ENCODE assay signal across 9 cellular contexts in genomic region chr10:113093188-113094113, GRCh38.
DNase-seq lines count a peak whose midpoint lies in the region; ATAC-seq, FAIRE-seq and TF ChIP-seq lines count a peak whose summit lies in the region.
"Had no signal": no experiment of that assay in that cellular context is flagged by ENCODE, and none has a peak within 500 bp of the region (broad histone marks: within the 10 kb centered on the region; RNA-seq: fewer than 3 reads in every experiment).

No MANE protein-coding gene starts in this region.

- intact Hi-C loops in activated naive CD4-positive, alpha-beta T cell treated with anti-CD3 and anti-CD28 coated beads for 36 hours (cut with micrococcal nuclease): loop anchor here (1.0 to 5.0 kb wide), 4 partner anchors 107 to 561 kb away; no protein-coding TSS in a partner anchor

- H3K9me3 Mint-ChIP-seq in activated naive CD4-positive, alpha-beta T cell treated with anti-CD3 and anti-CD28 coated beads for 36 hours: peaks cover 3% of the 10 kb centered on the region
- H3K9me3 Mint-ChIP-seq in activated CD4-positive, alpha-beta T cell treated with anti-CD3 and anti-CD28 coated beads, Interleukin-2, amount 10 ng/mL, durations not matched to agents 7 days and 5 days: peaks cover 7% of the 10 kb centered on the region

- H3K27ac Mint-ChIP-seq in activated naive CD4-positive, alpha-beta T cell treated with anti-CD3 and anti-CD28 coated beads for 36 hours: peak overlapping the region; percentile 4
- no peak overlapping the region for H3K27ac Mint-ChIP-seq in activated CD4-positive, alpha-beta T cell treated with anti-CD3 and anti-CD28 coated beads, Interleukin-2, amount 10 ng/mL, durations not matched to agents 7 days and 5 days

- no peak for ATAC-seq in HG02870 (IDR thresholded peaks at IDR 0.05; ENCODE audit: unreplicated experiment)
- no peak for ATAC-seq in GM18873 (IDR thresholded peaks at IDR 0.05; ENCODE audit: low FRiP score, unreplicated experiment)

- no peak for FAIRE-seq in urothelium cell line (lab: Jason Lieb, UNC)

- peaks cover 0 to 2% of the 10 kb centered on the region in 2 donors for H3K36me3 ChIP-seq in esophagus (ENCODE audit: control insufficient read depth in 2 of 2, insufficient read depth in 2 of 2, low read length in 1 of 2)

- no peak for TF ChIP-seq POLR2A in NB4 (IDR thresholded peaks at IDR 0.05; ENCODE audit: extremely low read depth, insufficient read length)

- peak overlapping the region; percentile 16 to 64 for H3K27ac ChIP-seq in esophagus (ENCODE audit: low read depth in 2 of 2, low read length in 1 of 2)

- peaks cover 2% of the 10 kb centered on the region for H3K36me3 Mint-ChIP-seq in activated naive CD4-positive, alpha-beta T cell treated with anti-CD3 and anti-CD28 coated beads for 36 hours (ENCODE audit: low read depth)
- H3K36me3 Mint-ChIP-seq in activated CD4-positive, alpha-beta T cell treated with anti-CD3 and anti-CD28 coated beads, Interleukin-2, amount 10 ng/mL, durations not matched to agents 7 days and 5 days (ENCODE audit: low read depth): no peaks in the 10 kb centered on the region

- DNase-seq in activated naive CD4-positive, alpha-beta T cell treated with anti-CD3 and anti-CD28 coated beads for 36 hours: no peak
- DNase-seq in activated naive CD4-positive, alpha-beta T cell (lab: John Stamatoyannopoulos, UW): no peak
- peak; percentile 36 for DNase-seq in NB4 (ENCODE audit: low read depth)
- DNase-seq in urothelium cell line (ENCODE audit: low spot score): peak; percentile 57
- DNase-seq in activated CD4-positive, alpha-beta T cell treated with anti-CD3 and anti-CD28 coated beads, Interleukin-2, amount 10 ng/mL, durations not matched to agents 7 days and 5 days: no peak
- DNase-seq: T-cell had no signal

- H3K4me3 Mint-ChIP-seq in activated naive CD4-positive, alpha-beta T cell treated with anti-CD3 and anti-CD28 coated beads for 36 hours: no peak overlapping the region
- H3K4me3 Mint-ChIP-seq in activated CD4-positive, alpha-beta T cell treated with anti-CD3 and anti-CD28 coated beads, Interleukin-2, amount 10 ng/mL, durations not matched to agents 7 days and 5 days: no peak overlapping the region

- WGBS in esophagus, 2 donors: 60 to 63% methylated on average over 10 of the region's 10 CpGs

- H3K4me1 Mint-ChIP-seq in activated naive CD4-positive, alpha-beta T cell treated with anti-CD3 and anti-CD28 coated beads for 36 hours (ENCODE audit: low read depth): peaks cover 23% of the 10 kb centered on the region
- peaks cover 14% of the 10 kb centered on the region for H3K4me1 Mint-ChIP-seq in activated CD4-positive, alpha-beta T cell treated with anti-CD3 and anti-CD28 coated beads, Interleukin-2, amount 10 ng/mL, durations not matched to agents 7 days and 5 days

- no peaks in the 10 kb centered on the region for H3K27me3 Mint-ChIP-seq in activated naive CD4-positive, alpha-beta T cell treated with anti-CD3 and anti-CD28 coated beads for 36 hours (ENCODE audit: low read depth)
- peaks cover 6% of the 10 kb centered on the region for H3K27me3 Mint-ChIP-seq in activated CD4-positive, alpha-beta T cell treated with anti-CD3 and anti-CD28 coated beads, Interleukin-2, amount 10 ng/mL, durations not matched to agents 7 days and 5 days
- H3K27me3 Mint-ChIP-seq: T-cell had no signal

- H3K4me3 ChIP-seq in NB4 (ENCODE audit: low read depth, low read length) (peak overlapping the region; percentile 10), esophagus (ENCODE audit: low read depth in 1 of 2, low read length in 2 of 2) (no peak overlapping the region)

- no peak for TF ChIP-seq CTCF in NB4 (IDR thresholded peaks at IDR 0.05; ENCODE audit: low read depth, low read length)

- H3K27me3 ChIP-seq in esophagus (ENCODE audit: control insufficient read depth in 1 of 2, insufficient read depth in 2 of 2, low read length in 2 of 2): no peaks in the 10 kb centered on the region

- H3K9me3 ChIP-seq in esophagus (ENCODE audit: control insufficient read depth in 2 of 2, insufficient read depth in 1 of 2, low read depth in 1 of 2, low read length in 1 of 2): no peaks in the 10 kb centered on the region

- POLR2A ChIA-PET in activated CD4-positive, alpha-beta T cell treated with anti-CD3 and anti-CD28 coated beads, Interleukin-2, amount 10 ng/mL, durations not matched to agents 7 days and 5 days (lab: Charles Lee): no interaction called here

- CTCF ChIA-PET in activated naive CD4-positive, alpha-beta T cell treated with anti-CD3 and anti-CD28 coated beads for 36 hours (lab: Charles Lee): interaction anchor here (0.6 kb wide), 1 partner anchor 62 kb away, joined by 3 read pairs; no protein-coding TSS in a partner anchor
- CTCF ChIA-PET in activated CD4-positive, alpha-beta T cell treated with anti-CD3 and anti-CD28 coated beads, Interleukin-2, amount 10 ng/mL, durations not matched to agents 7 days and 5 days (lab: Charles Lee): no interaction called here

- H3K4me1 ChIP-seq in esophagus (ENCODE audit: control insufficient read depth in 2 of 2, insufficient read depth in 2 of 2, low read length in 1 of 2): peaks cover 5 to 6% of the 10 kb centered on the region in 2 donors

Comparison
In these comparisons a context has a peak if more than half of its experiments do, and no peak if none do; other contexts are left out.
1. DNase-seq: peak in NB4 (single experiment) and urothelium cell line (single experiment); none in activated naive CD4-positive, alpha-beta T cell treated with anti-CD3 and anti-CD28 coated beads for 36 hours (single experiment), activated naive CD4-positive, alpha-beta T cell (0 of 4) and activated CD4-positive, alpha-beta T cell treated with anti-CD3 and anti-CD28 coated beads, Interleukin-2, amount 10 ng/mL, durations not matched to agents 7 days and 5 days (single experiment).